ENCODE assay signal across 8 cellular contexts in the genomic region with DNA sequence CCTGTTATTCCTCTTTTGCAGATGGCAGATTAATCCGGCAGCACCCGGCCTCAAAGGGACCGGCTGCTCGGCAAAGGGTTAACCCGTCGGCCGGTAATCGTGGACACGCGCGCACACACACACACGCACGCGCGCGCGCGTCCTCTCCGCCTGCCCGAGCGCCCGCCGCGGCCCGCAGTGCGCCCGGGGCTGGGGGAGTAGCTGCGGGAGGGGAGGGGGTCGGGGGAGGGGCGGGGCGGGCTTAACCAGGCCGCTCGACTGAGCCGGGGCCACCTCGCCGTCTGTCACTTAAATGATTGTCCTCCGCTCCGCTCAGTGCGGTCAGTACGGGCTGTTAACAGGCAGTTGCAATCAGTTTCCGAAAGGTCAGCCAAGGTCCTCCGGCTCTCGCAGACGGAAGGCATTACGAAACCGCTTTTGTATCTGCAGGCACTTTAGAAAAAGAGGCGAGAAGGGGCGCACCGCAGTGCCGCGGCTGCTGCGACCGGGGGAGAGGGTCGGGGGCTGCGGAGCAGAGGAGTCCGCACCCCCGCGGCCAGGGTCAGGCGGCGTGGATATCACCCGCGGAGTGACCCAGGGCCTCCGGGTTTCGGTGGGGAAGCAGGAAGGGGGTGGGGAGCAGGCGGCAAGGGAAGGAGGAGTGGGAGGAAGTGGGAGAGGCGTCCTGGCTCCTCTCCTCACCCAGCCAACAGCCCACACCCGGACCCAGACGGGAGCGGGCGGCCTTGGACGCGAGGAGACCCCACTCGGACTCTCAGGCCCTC. TPM values are rescaled to one million over a fixed set of nuclear protein-coding genes. Genes with fewer than 3 reads are reported as not detected.
DNase-seq lines count a peak whose midpoint lies in the region; ATAC-seq and TF ChIP-seq lines count a peak whose summit lies in the region.

No MANE protein-coding gene starts in this region.

- CTCF ChIA-PET in activated CD4-positive, alpha-beta T cell treated with anti-CD3 and anti-CD28 coated beads, Interleukin-2, amount 10 ng/mL, durations not matched to agents 7 days and 5 days (lab: Charles Lee), result interaction anchor here (0.5 kb wide), 1 partner anchor 109 kb away, joined by 5 read pairs; no protein-coding TSS in a partner anchor

- no peaks in the 10 kb centered on the region for H3K36me3 Mint-ChIP-seq in activated CD4-positive, alpha-beta T cell treated with anti-CD3 and anti-CD28 coated beads, Interleukin-2, amount 10 ng/mL, durations not matched to agents 7 days and 5 days (ENCODE audit: low read depth)
- H3K36me3 Mint-ChIP-seq in activated naive CD8-positive, alpha-beta T cell treated with anti-CD3 and anti-CD28 coated beads for 36 hours, result no peaks in the 10 kb centered on the region

- H3K27me3 ChIP-seq in right atrium auricular region, result peaks cover 0 to 10% of the 10 kb centered on the region in 2 donors

- peak overlapping the region; percentile 74 to 82 for H3K27ac ChIP-seq in right atrium auricular region

- peaks cover 0 to 57% of the 10 kb centered on the region in 2 donors for H3K4me1 ChIP-seq in right atrium auricular region

- intact Hi-C loops in sciatic nerve (cut with DNase I), result loop anchor here (5.0 kb wide), 1 partner anchor 58 kb away; a partner anchor contains a TSS

- no peak for TF ChIP-seq CTCF in right atrium auricular region (IDR thresholded peaks at IDR 0.05)

- no peak for DNase-seq in activated CD4-positive, alpha-beta T cell treated with anti-CD3 and anti-CD28 coated beads, Interleukin-2, amount 10 ng/mL, durations not matched to agents 7 days and 5 days
- no peak for DNase-seq in activated CD4-positive, alpha-beta T cell treated with anti-CD3 and anti-CD28 coated beads for 4 hours
- DNase-seq in NCI-H524 treated with DMSO at 0.1 percent for 48 hours (lab: John Stamatoyannopoulos, UW) (peak; percentile 40), right atrium auricular region (ENCODE audit: low spot score) (peak; percentile 85), sciatic nerve (ENCODE audit: low spot score) (peak; percentile 87)
- DNase-seq in activated naive CD8-positive, alpha-beta T cell treated with anti-CD3 and anti-CD28 coated beads for 36 hours, result no peak

- no peaks in the 10 kb centered on the region for H3K9me3 ChIP-seq in right atrium auricular region

- ATAC-seq in sciatic nerve (peak; percentile 59), HG03520 (IDR thresholded peaks at IDR 0.05; ENCODE audit: unreplicated experiment) (no peak), HG02840 (IDR thresholded peaks at IDR 0.05; ENCODE audit: low FRiP score, unreplicated experiment) (no peak)

- peaks cover 18% of the 10 kb centered on the region for H3K4me1 Mint-ChIP-seq in activated CD4-positive, alpha-beta T cell treated with anti-CD3 and anti-CD28 coated beads, Interleukin-2, amount 10 ng/mL, durations not matched to agents 7 days and 5 days
- peaks cover 13% of the 10 kb centered on the region for H3K4me1 Mint-ChIP-seq in activated naive CD8-positive, alpha-beta T cell treated with anti-CD3 and anti-CD28 coated beads for 36 hours

- H3K36me3 ChIP-seq in right atrium auricular region, result no peaks in the 10 kb centered on the region

- H3K9me3 Mint-ChIP-seq in activated CD4-positive, alpha-beta T cell treated with anti-CD3 and anti-CD28 coated beads, Interleukin-2, amount 10 ng/mL, durations not matched to agents 7 days and 5 days, result no peaks in the 10 kb centered on the region
- no peaks in the 10 kb centered on the region for H3K9me3 Mint-ChIP-seq in activated naive CD8-positive, alpha-beta T cell treated with anti-CD3 and anti-CD28 coated beads for 36 hours

- H3K27me3 Mint-ChIP-seq in activated CD4-positive, alpha-beta T cell treated with anti-CD3 and anti-CD28 coated beads, Interleukin-2, amount 10 ng/mL, durations not matched to agents 7 days and 5 days, result no peaks in the 10 kb centered on the region
- H3K27me3 Mint-ChIP-seq in activated naive CD8-positive, alpha-beta T cell treated with anti-CD3 and anti-CD28 coated beads for 36 hours, result no peaks in the 10 kb centered on the region

- POLR2A ChIA-PET in activated CD4-positive, alpha-beta T cell treated with anti-CD3 and anti-CD28 coated beads, Interleukin-2, amount 10 ng/mL, durations not matched to agents 7 days and 5 days (lab: Charles Lee), result interaction anchor here (0.7 kb wide), 1 partner anchor 139 kb away, joined by 3 read pairs; no protein-coding TSS in a partner anchor

- peak overlapping the region; percentile 69 for H3K4me3 Mint-ChIP-seq in activated CD4-positive, alpha-beta T cell treated with anti-CD3 and anti-CD28 coated beads, Interleukin-2, amount 10 ng/mL, durations not matched to agents 7 days and 5 days
- peak overlapping the region; percentile 77 for H3K4me3 Mint-ChIP-seq in activated naive CD8-positive, alpha-beta T cell treated with anti-CD3 and anti-CD28 coated beads for 36 hours

- no peak overlapping the region for H3K27ac Mint-ChIP-seq in activated CD4-positive, alpha-beta T cell treated with anti-CD3 and anti-CD28 coated beads, Interleukin-2, amount 10 ng/mL, durations not matched to agents 7 days and 5 days
- no peak overlapping the region for H3K27ac Mint-ChIP-seq in activated naive CD8-positive, alpha-beta T cell treated with anti-CD3 and anti-CD28 coated beads for 36 hours

- peak overlapping the region; percentile 34 to 52 for H3K4me3 ChIP-seq in right atrium auricular region

RNA-seq across cellular contexts. Expression of a gene that starts 57.3 kb away (rescaled TPM):
- 10 to 100 TPM; 53.1 to 54.9 TPM for total RNA-seq in activated CD4-positive, alpha-beta T cell treated with anti-CD3 and anti-CD28 coated beads, Interleukin-2, amount 10 ng/mL, durations not matched to agents 7 days and 5 days
- 10 to 100 TPM; 32.3 to 36.0 TPM for total RNA-seq in activated naive CD8-positive, alpha-beta T cell treated with anti-CD3 and anti-CD28 coated beads for 36 hours
- total RNA-seq in right atrium auricular region (10 to 100 TPM; 24.3 to 37.1 TPM), sciatic nerve (42.0 TPM)

Comparison
In these comparisons a context has a peak if more than half of its experiments do, and no peak if none do; other contexts are left out.
1. DNase-seq: peak in NCI-H524 treated with DMSO at 0.1 percent for 48 hours (single experiment), right atrium auricular region (single experiment) and sciatic nerve (single experiment); none in activated CD4-positive, alpha-beta T cell treated with anti-CD3 and anti-CD28 coated beads, Interleukin-2, amount 10 ng/mL, durations not matched to agents 7 days and 5 days (single experiment), activated CD4-positive, alpha-beta T cell treated with anti-CD3 and anti-CD28 coated beads for 4 hours (0 of 2) and activated naive CD8-positive, alpha-beta T cell treated with anti-CD3 and anti-CD28 coated beads for 36 hours (single experiment).